ENCODE assay signal across 24 cellular contexts in genomic region chr3:169535584-169535983, GRCh38.
DNase-seq lines count a peak whose midpoint lies in the region; ATAC-seq, FAIRE-seq and TF ChIP-seq lines count a peak whose summit lies in the region.
"Had no signal": no experiment of that assay in that cellular context is flagged by ENCODE, and none has a peak within 500 bp of the region (broad histone marks: within the 10 kb centered on the region; RNA-seq: fewer than 3 reads in every experiment).

No MANE protein-coding gene starts in this region.

- ATAC-seq in pancreas (peak; percentile 51 to 68 (median 59)), HG02763 (IDR thresholded peaks at IDR 0.05; ENCODE audit: unreplicated experiment) (no peak)
- peak; percentile 11 for ATAC-seq in stimulated activated effector memory CD8-positive, alpha-beta T cell treated with anti-CD3 and anti-CD28 coated beads, Interleukin-12 subunit alpha, Interleukin-12 subunit beta, amount 100 ng/mL, for 72 hours
- ATAC-seq: A549; CD8-positive, alpha-beta T cell; GM12878 had no signal

- CTCF ChIA-PET in Calu3 (lab: Charles Lee), result no interaction called here

- no peaks in the 10 kb centered on the region for H3K36me3 ChIP-seq in pancreas
- H3K36me3 ChIP-seq: BLaER1 treated with 17β-estradiol and CSF1 and Interleukin-3, amounts not matched to agents 10 nM and 100 nM had no signal

- H3K27me3 Mint-ChIP-seq in Calu3 (ENCODE audit: unreplicated experiment), result no peaks in the 10 kb centered on the region

- H3K4me3 ChIP-seq in pancreas, result no peak overlapping the region
- H3K4me3 ChIP-seq: A549; BLaER1 treated with 17β-estradiol and CSF1 and Interleukin-3, amounts not matched to agents 10 nM and 100 nM; GM12878 had no signal

- intact Hi-C loops in Calu3 (cut with micrococcal nuclease; ENCODE audit: unreplicated experiment) (no loop called here), pancreas (cut with DNase I) (no loop called here)

- H3K27me3 ChIP-seq in pancreas, result no peaks in the 10 kb centered on the region
- H3K27me3 ChIP-seq: BLaER1 treated with 17β-estradiol and CSF1 and Interleukin-3, amounts not matched to agents 10 nM and 100 nM had no signal

- no peak for TF ChIP-seq CTCF in Calu3 (IDR thresholded peaks at IDR 0.05; ENCODE audit: unreplicated experiment)
- no peak for TF ChIP-seq CTCF in pancreas (IDR thresholded peaks at IDR 0.05)

- no peaks in the 10 kb centered on the region for H3K36me3 Mint-ChIP-seq in Calu3 (ENCODE audit: insufficient read depth, unreplicated experiment)
- no peaks in the 10 kb centered on the region for H3K36me3 Mint-ChIP-seq in stimulated activated effector memory CD8-positive, alpha-beta T cell treated with anti-CD3 and anti-CD28 coated beads, Interleukin-12 subunit alpha, Interleukin-12 subunit beta, amount 100 ng/mL, for 72 hours
- H3K36me3 Mint-ChIP-seq: CD8-positive, alpha-beta T cell had no signal

- H3K9me3 Mint-ChIP-seq in Calu3 (ENCODE audit: low read depth, unreplicated experiment), result no peaks in the 10 kb centered on the region
- H3K9me3 Mint-ChIP-seq in stimulated activated effector memory CD8-positive, alpha-beta T cell treated with anti-CD3 and anti-CD28 coated beads, Interleukin-12 subunit alpha, Interleukin-12 subunit beta, amount 100 ng/mL, for 72 hours, result no peaks in the 10 kb centered on the region
- H3K9me3 Mint-ChIP-seq: CD4-positive, alpha-beta T cell; CD8-positive, alpha-beta T cell had no signal

- no peak for DNase-seq in Calu3
- DNase-seq in pancreas, result no peak
- DNase-seq in stimulated activated effector memory CD8-positive, alpha-beta T cell treated with anti-CD3 and anti-CD28 coated beads, Interleukin-12 subunit alpha, Interleukin-12 subunit beta, amount 100 ng/mL, for 72 hours (ENCODE audit: low spot score in 2 of 2), result no peak
- no peak for DNase-seq in SW480 (ENCODE audit: low spot score)
- DNase-seq: AML-193; Caco-2; CD4-positive, alpha-beta T cell; CD8-positive, alpha-beta T cell; DMS 273 treated with DMSO at 0.1 percent for 48 hours; DMS153; DMS53; DMS79; DND-41; EL; GDM1 had no signal

- WGBS in pancreas, 2 donors, result 22 to 35% methylated on average over 1 of the region's 1 CpG

- no peaks in the 10 kb centered on the region for H3K9me3 ChIP-seq in pancreas
- H3K9me3 ChIP-seq: A549; BLaER1 treated with 17β-estradiol and CSF1 and Interleukin-3, amounts not matched to agents 10 nM and 100 nM; Caco-2 had no signal

- H3K4me3 Mint-ChIP-seq in Calu3 (ENCODE audit: low read depth, unreplicated experiment), result no peak overlapping the region
- no peak overlapping the region for H3K4me3 Mint-ChIP-seq in stimulated activated effector memory CD8-positive, alpha-beta T cell treated with anti-CD3 and anti-CD28 coated beads, Interleukin-12 subunit alpha, Interleukin-12 subunit beta, amount 100 ng/mL, for 72 hours
- H3K4me3 Mint-ChIP-seq: B cell; CD4-positive, alpha-beta T cell; CD8-positive, alpha-beta T cell had no signal

- no peak overlapping the region for H3K27ac ChIP-seq in pancreas
- H3K27ac ChIP-seq: 22Rv1; A549; BLaER1 treated with 17β-estradiol and CSF1 and Interleukin-3, amounts not matched to agents 10 nM and 100 nM; C4-2B had no signal

- FAIRE-seq in pancreas (lab: Jason Lieb, UNC), result no peak
- FAIRE-seq: A549, GM12878, GM12892, GM18507 had no signal

- BruUV-seq in Calu3 (replicated peaks; lab: Mats Ljungman, UMichigan), result no TSS peak

- H3K4me1 ChIP-seq in pancreas, result peaks cover 6 to 16% (median 15%) of the 10 kb centered on the region in 3 donors
- H3K4me1 ChIP-seq: A549; BLaER1 treated with 17β-estradiol and CSF1 and Interleukin-3, amounts not matched to agents 10 nM and 100 nM; Caco-2 had no signal

- peak overlapping the region; percentile 2 for H3K27ac Mint-ChIP-seq in Calu3 (ENCODE audit: unreplicated experiment)
- no peak overlapping the region for H3K27ac Mint-ChIP-seq in stimulated activated effector memory CD8-positive, alpha-beta T cell treated with anti-CD3 and anti-CD28 coated beads, Interleukin-12 subunit alpha, Interleukin-12 subunit beta, amount 100 ng/mL, for 72 hours
- H3K27ac Mint-ChIP-seq: B cell; CD4-positive, alpha-beta T cell; CD8-positive, alpha-beta T cell had no signal

- H3K4me1 Mint-ChIP-seq in Calu3 (ENCODE audit: low read depth, unreplicated experiment), result peaks cover 27% of the 10 kb centered on the region
- H3K4me1 Mint-ChIP-seq in stimulated activated effector memory CD8-positive, alpha-beta T cell treated with anti-CD3 and anti-CD28 coated beads, Interleukin-12 subunit alpha, Interleukin-12 subunit beta, amount 100 ng/mL, for 72 hours, result no peaks in the 10 kb centered on the region
- H3K4me1 Mint-ChIP-seq: B cell had no signal
